In genomic region chr4:165378763-165379631, GRCh38 we compare ENCODE assay signal across 8 cellular contexts. TPM values are rescaled to one million over a fixed set of nuclear protein-coding genes. Genes with fewer than 3 reads are reported as not detected.
DNase-seq lines count a peak whose midpoint lies in the region; ATAC-seq, FAIRE-seq and TF ChIP-seq lines count a peak whose summit lies in the region.

CPE (plus strand) TSS chr4:165379008; CDS start chr4:165379222, 214 bp downstream.

- peak within 1 kb of the TSS in 1 of 2 donors; percentile 53 for H3K9ac ChIP-seq in kidney (ENCODE audit: low read length in 2 of 2)

- peak within 1 kb of the TSS in 1 of 2 donors; percentile 44 for H3K27ac ChIP-seq in kidney (ENCODE audit: low read depth in 2 of 2, low read length in 2 of 2)

- FAIRE-seq in kidney (lab: Jason Lieb, UNC), result no peak

- peaks cover 0 to 3% of the 10 kb centered on the region in 2 donors for H3K9me3 ChIP-seq in kidney (ENCODE audit: control insufficient read depth in 1 of 2, low read length in 2 of 2)

- intact Hi-C loops in kidney (cut with DNase I), result no loop called here

- peaks cover 2 to 5% of the 10 kb centered on the region in 2 donors for H3K4me1 ChIP-seq in kidney (ENCODE audit: control insufficient read depth in 1 of 2, insufficient read depth in 1 of 2, low read depth in 1 of 2, low read length in 2 of 2)

- ATAC-seq in GM18508 (IDR thresholded peaks at IDR 0.05; ENCODE audit: insufficient read depth, unreplicated experiment) (peak; percentile 84), HG02970 (IDR thresholded peaks at IDR 0.05; ENCODE audit: low FRiP score, unreplicated experiment) (peak; percentile 79)

- peak; percentile 33 for DNase-seq in NCI-H2107 treated with DMSO at 0.1 percent for 48 hours (lab: John Stamatoyannopoulos, UW; ENCODE audit: unreplicated experiment)
- peak; percentile 80 for DNase-seq in activated CD4-positive, alpha-beta T cell treated with anti-CD3 and anti-CD28 coated beads for 48 hours
- peak; percentile 80 for DNase-seq in choroid plexus epithelial cell (ENCODE audit: low read depth)
- DNase-seq in kidney, result peak; percentile 91
- peak; percentile 37 to 55 (median 50) for DNase-seq in stimulated activated CD4-positive, alpha-beta T cell treated with anti-CD3 and anti-CD28 coated beads, Interleukin-12 subunit alpha, Interleukin-12 subunit beta, amount 100 ng/mL, for 48 hours (ENCODE audit: low read depth in 2 of 3, low spot score in 1 of 3)
- no peak for DNase-seq in GDM1 (lab: John Stamatoyannopoulos, UW)

- H3K4me3 ChIP-seq in choroid plexus epithelial cell (ENCODE audit: low read depth, low read length) (peak within 1 kb of the TSS; percentile 68), kidney (ENCODE audit: low read length in 2 of 2) (peak within 1 kb of the TSS; percentile 49 to 64)

- TF ChIP-seq CTCF in choroid plexus epithelial cell (conservative IDR thresholded peaks at IDR 0.05; ENCODE audit: low read depth, low read length), result peak; percentile 61
- peak; percentile 34 for TF ChIP-seq CTCF in kidney (IDR thresholded peaks at IDR 0.05; ENCODE audit: borderline replicate concordance, extremely low read depth, insufficient read depth)

- H3K36me3 ChIP-seq in kidney (ENCODE audit: control insufficient read depth in 1 of 2, insufficient read depth in 2 of 2, low read length in 2 of 2), result no peaks in the 10 kb centered on the region

RNA-seq across cellular contexts. Expression of gene CPE, which starts in this region (rescaled TPM):
- total RNA-seq in kidney, result 87.7 TPM
- 24.2 TPM for polyA plus RNA-seq in kidney (ENCODE audit: insufficient read depth, low read depth, low replicate concordance)
